Comparison of ENCODE assay signal across 21 cellular contexts in the genomic region with DNA sequence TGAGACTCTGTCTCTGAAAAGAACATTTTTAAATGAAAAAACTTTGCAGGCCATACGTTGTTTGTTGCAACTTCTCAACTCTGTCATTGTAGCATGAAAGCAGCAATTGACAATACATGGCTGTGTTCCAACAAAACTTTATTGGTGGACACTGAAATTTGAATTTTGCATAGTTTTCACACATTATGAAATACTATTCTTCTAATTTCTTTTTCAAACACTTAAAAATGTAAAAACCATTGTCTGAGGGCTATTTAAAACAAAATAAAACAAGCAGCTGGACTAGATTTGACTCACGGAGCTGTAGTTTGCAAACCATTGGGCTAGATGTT. TPM values are rescaled to one million over a fixed set of nuclear protein-coding genes. Genes with fewer than 3 reads are reported as not detected.
DNase-seq lines count a peak whose midpoint lies in the region; ATAC-seq, FAIRE-seq and TF ChIP-seq lines count a peak whose summit lies in the region.
"Had no signal": no experiment of that assay in that cellular context is flagged by ENCODE, and none has a peak within 500 bp of the region (broad histone marks: within the 10 kb centered on the region; RNA-seq: fewer than 3 reads in every experiment).

No MANE protein-coding gene starts in this region.

- ATAC-seq in GM12878 (0 out of 3 replicates have a peak, but pooled peaks have one; percentile 5), lower lobe of right lung (no peak)
- no peak for ATAC-seq in stimulated activated memory B cell treated with anti-CD40 and anti-IgM and Interleukin-4, amounts not matched to agents 10 μg/mL and 1 μg/mL and 100 μg/mL, for 72 hours

- H3K36me3 ChIP-seq in GM12878 (ENCODE audit: control insufficient read depth in 2 of 2, insufficient read depth in 2 of 2, low read length in 1 of 2), result no peaks in the 10 kb centered on the region
- H3K36me3 ChIP-seq in kidney (ENCODE audit: control insufficient read depth in 1 of 2, insufficient read depth in 2 of 2, low read length in 2 of 2), result no peaks in the 10 kb centered on the region
- no peaks in the 10 kb centered on the region for H3K36me3 ChIP-seq in lower lobe of right lung
- H3K36me3 ChIP-seq: BE2C had no signal

- peak overlapping the region; percentile 37 for H2AFZ ChIP-seq in GM12878 (ENCODE audit: control insufficient read depth, low read depth, low read length)
- H2AFZ ChIP-seq: GM23338 had no signal

- H3K9ac ChIP-seq in GM12878 (ENCODE audit: control insufficient read depth, insufficient read depth, low read length), result no peak overlapping the region
- peak overlapping the region in 1 of 2 donors; percentile 10 for H3K9ac ChIP-seq in kidney (ENCODE audit: low read length in 2 of 2)

- peak overlapping the region; percentile 78 for H3K27ac Mint-ChIP-seq in stimulated activated memory B cell treated with anti-CD40 and anti-IgM and Interleukin-4, amounts not matched to agents 10 μg/mL and 1 μg/mL and 100 μg/mL, for 72 hours
- H3K27ac Mint-ChIP-seq in chondrocyte (ENCODE audit: unreplicated experiment), result no peak overlapping the region
- H3K27ac Mint-ChIP-seq: CD4-positive, alpha-beta T cell; GM23338; HFFc6; IgD-negative memory B cell had no signal

- H3K79me2 ChIP-seq in GM12878 (ENCODE audit: control insufficient read depth, insufficient read depth, low read length), result no peaks in the 10 kb centered on the region

- POLR2A ChIA-PET in GM12878 (lab: Charles Lee), result interaction anchor here (0.8 to 3.0 kb wide), 16 partner anchors 8 to 84 kb away, joined by 3 to 26 read pairs (median 4); partner anchors contain the start of genes FAM162A and MIX23

- H3K4me3 ChIP-seq in GM12878 (no peak overlapping the region), kidney (ENCODE audit: low read length in 2 of 2) (peak overlapping the region in 1 of 2 donors; percentile 33), lower lobe of right lung (no peak overlapping the region)
- H3K4me3 ChIP-seq: GM23338 had no signal

- CTCF ChIA-PET in GM12878 (lab: Yijun Ruan, JAX), result interaction anchor here (0.8 to 7.4 kb wide), 51 partner anchors 9 to 765 kb away, joined by 3 to 192 read pairs (median 5); partner anchors contain the start of genes CSTA, FAM162A, MIX23 and POLQ

- H3K9me3 Mint-ChIP-seq in stimulated activated memory B cell treated with anti-CD40 and anti-IgM and Interleukin-4, amounts not matched to agents 10 μg/mL and 1 μg/mL and 100 μg/mL, for 72 hours, result no peaks in the 10 kb centered on the region
- H3K9me3 Mint-ChIP-seq in chondrocyte (ENCODE audit: low read depth), result no peaks in the 10 kb centered on the region
- H3K9me3 Mint-ChIP-seq: CD4-positive, alpha-beta T cell; GM23338; HFFc6; IgD-negative memory B cell had no signal

- FAIRE-seq in GM12878 (lab: Jason Lieb, UNC) (no peak), kidney (lab: Jason Lieb, UNC) (no peak)
- FAIRE-seq: A204.1, H54, HTR-8/SVneo had no signal

- H4K20me1 ChIP-seq in GM12878 (ENCODE audit: control insufficient read depth, insufficient read depth), result no peaks in the 10 kb centered on the region

- peaks cover 23% of the 10 kb centered on the region for H3K4me1 Mint-ChIP-seq in stimulated activated memory B cell treated with anti-CD40 and anti-IgM and Interleukin-4, amounts not matched to agents 10 μg/mL and 1 μg/mL and 100 μg/mL, for 72 hours
- no peaks in the 10 kb centered on the region for H3K4me1 Mint-ChIP-seq in chondrocyte (ENCODE audit: low read depth)
- H3K4me1 Mint-ChIP-seq: GM23338 had no signal

- H3K4me2 ChIP-seq in GM12878 (ENCODE audit: control insufficient read depth, insufficient read depth), result no peak overlapping the region
- H3K4me2 ChIP-seq: GM23338 had no signal

- H3K9me3 ChIP-seq in GM12878 (replicated peaks; ENCODE audit: control insufficient read depth, insufficient read depth, low read length) (no peaks in the 10 kb centered on the region), kidney (ENCODE audit: control insufficient read depth in 1 of 2, low read length in 2 of 2) (no peaks in the 10 kb centered on the region), lower lobe of right lung (no peaks in the 10 kb centered on the region)
- H3K9me3 ChIP-seq: BE2C had no signal

- no peak for TF ChIP-seq POLR2A in GM12878 (IDR thresholded peaks at IDR 0.05; ENCODE audit: low read depth, low read length)

- RAD21 ChIA-PET in GM12878 (lab: Charles Lee; ENCODE audit: unreplicated experiment), result interaction anchor here (0.7 to 5.4 kb wide), 43 partner anchors 8 to 761 kb away, joined by 3 to 114 read pairs (median 5); partner anchors contain the start of genes CSTA, FAM162A, MIX23 and POLQ

- no peak for TF ChIP-seq EP300 in GM12878 (IDR thresholded peaks at IDR 0.05; ENCODE audit: borderline replicate concordance in 1 of 2, control insufficient read depth in 1 of 2, low read depth in 2 of 2, low read length in 2 of 2)

- H3K4me3 Mint-ChIP-seq in stimulated activated memory B cell treated with anti-CD40 and anti-IgM and Interleukin-4, amounts not matched to agents 10 μg/mL and 1 μg/mL and 100 μg/mL, for 72 hours, result no peak overlapping the region
- H3K4me3 Mint-ChIP-seq in chondrocyte (ENCODE audit: unreplicated experiment), result no peak overlapping the region
- H3K4me3 Mint-ChIP-seq: CD4-positive, alpha-beta T cell; GM23338; HFFc6; IgD-negative memory B cell had no signal

- WGBS in GM12878 (ENCODE audit: insufficient coverage, insufficient replicate concordance, low lambda C conversion rate, missing lambda C conversion rate), result 47% methylated on average over 2 of the region's 2 CpGs

- H3K27ac ChIP-seq in C4-2B (no peak overlapping the region), GM12878 (ENCODE audit: control insufficient read depth, insufficient read depth) (no peak overlapping the region), kidney (ENCODE audit: low read depth in 2 of 2, low read length in 2 of 2) (peak overlapping the region; percentile 40 to 74), lower lobe of right lung (no peak overlapping the region)

- TF ChIP-seq CTCF in C4-2B (conservative IDR thresholded peaks at IDR 0.05) (0 out of 2 replicates have a peak, but pooled peaks have one; percentile 4), GM12878 (IDR thresholded peaks at IDR 0.05 in 2 of 3, conservative IDR thresholded peaks at IDR 0.05 in 1 of 3; ENCODE audit: control insufficient read depth in 2 of 3, extremely low read depth in 1 of 3, insufficient read depth in 1 of 3, low read depth in 3 of 3, low read length in 3 of 3) (no peak), kidney (IDR thresholded peaks at IDR 0.05; ENCODE audit: borderline replicate concordance, extremely low read depth, insufficient read depth) (no peak), chondrocyte (IDR thresholded peaks at IDR 0.05) (no peak), lower lobe of right lung (IDR thresholded peaks at IDR 0.05) (no peak)

- DNase-seq in GM12878 (ENCODE audit: low read depth, low spot score) (no peak), kidney (no peak), NCI-H510A (lab: John Stamatoyannopoulos, UW) (no peak), chondrocyte (ENCODE audit: low spot score) (no peak), COLO668 (lab: John Stamatoyannopoulos, UW; ENCODE audit: unreplicated experiment) (no peak), lower lobe of right lung (no peak)
- DNase-seq: C1 segment of cervical spinal cord; CD4-positive, alpha-beta T cell; DMS79; GDM1; HCEC 1CT; HFFc6 had no signal

- no peaks in the 10 kb centered on the region for H3K36me3 Mint-ChIP-seq in stimulated activated memory B cell treated with anti-CD40 and anti-IgM and Interleukin-4, amounts not matched to agents 10 μg/mL and 1 μg/mL and 100 μg/mL, for 72 hours
- no peaks in the 10 kb centered on the region for H3K36me3 Mint-ChIP-seq in chondrocyte (ENCODE audit: low read depth)

- BruUV-seq in GM12878 (replicated peaks; lab: Mats Ljungman, UMichigan), result no TSS peak

- no peaks in the 10 kb centered on the region for H3K27me3 ChIP-seq in GM12878 (replicated peaks in 1 of 2; ENCODE audit: control insufficient read depth in 2 of 2, insufficient read depth in 2 of 2, low read length in 1 of 2)
- H3K27me3 ChIP-seq in lower lobe of right lung (ENCODE audit: low read depth), result no peaks in the 10 kb centered on the region

- H3K4me1 ChIP-seq in GM12878 (ENCODE audit: control insufficient read depth, insufficient read depth, low read length) (peaks cover 25% of the 10 kb centered on the region), kidney (ENCODE audit: control insufficient read depth in 1 of 2, insufficient read depth in 1 of 2, low read depth in 1 of 2, low read length in 2 of 2) (peaks cover 0 to 25% of the 10 kb centered on the region in 2 donors), lower lobe of right lung (no peaks in the 10 kb centered on the region)
- H3K4me1 ChIP-seq: BE2C had no signal

- H3K27me3 Mint-ChIP-seq in stimulated activated memory B cell treated with anti-CD40 and anti-IgM and Interleukin-4, amounts not matched to agents 10 μg/mL and 1 μg/mL and 100 μg/mL, for 72 hours, result no peaks in the 10 kb centered on the region
- peaks cover 22% of the 10 kb centered on the region for H3K27me3 Mint-ChIP-seq in chondrocyte (ENCODE audit: low read depth)
- H3K27me3 Mint-ChIP-seq: CD4-positive, alpha-beta T cell had no signal

- TF ChIP-seq RAD21 in GM12878 (IDR thresholded peaks at IDR 0.05; ENCODE audit: insufficient read depth, low read depth, low read length), result no peak

- in situ Hi-C loops in GM12878 (cut with MboI), result no loop called here

- SMC1A ChIA-PET in GM12878 (lab: Charles Lee; ENCODE audit: uncharacterized antibody, unreplicated experiment), result interaction anchor here (0.6 to 10.0 kb wide), 44 partner anchors 8 to 762 kb away, joined by 3 to 204 read pairs (median 8); partner anchors contain the start of genes CSTA, FAM162A, MIX23 and WDR5B

- intact Hi-C loops in GM12878 (cut with micrococcal nuclease; ENCODE audit: unreplicated experiment), result loop anchor here (1.0 to 5.0 kb wide), 3 partner anchors 16 to 76 kb away; partner anchors contain the start of genes FAM162A and MIX23
- intact Hi-C loops in kidney (cut with DNase I), result no loop called here
- intact Hi-C loops in lower lobe of right lung (cut with DNase I), result no loop called here

RNA-seq across cellular contexts. Expression of gene CSTA, which starts 18.5 kb away (rescaled TPM):
- not detected in 2 replicates for total RNA-seq in GM12878 (2013; cell fraction: nucleolus; rRNA removed)
- total RNA-seq in GM12878 (2014; rRNA removed) (1.8 and 1.9 TPM in 2 replicates), GM12878 (2014; rRNA removed; fragmentation: Illumina TruSeq; extraction: Trizol) (4.2 and 4.6 TPM in 2 replicates), GM12878 (2021) (1.8 and 2.1 TPM in 2 replicates), kidney (4.6 TPM), chondrocyte (not detected in 3 replicates), lower lobe of right lung (39.5 TPM)
- 0.55 TPM for polyA plus RNA-seq in GM12878 (2011; ENCODE audit: low read depth)
- polyA plus RNA-seq in GM12878 (2011; rRNA removed) (1.9 and 3.5 TPM in 2 replicates), GM12878 (2014; fragmentation: Illumina TruSeq; extraction: Trizol) (6.7 and 15.4 TPM in 2 replicates), GM12878 (2014; fragmentation: Nextera tagmentation; extraction: Ambion mirVana) (1 to 10 TPM; 2.7 to 3.9 TPM), GM12878 (2014; rRNA removed) (2.2 and 5.6 TPM in 2 replicates), GM12878 (2016; fragmentation: Nextera tagmentation; extraction: Ambion mirVana) (1 to 10 TPM; 3.1 to 3.7 TPM), kidney (ENCODE audit: insufficient read depth, low read depth, low replicate concordance) (0.80 TPM)
- 0.39 and 0.64 TPM in 2 replicates for polyA plus RNA-seq in GM12878 (2011; cell fraction: cytosol; rRNA removed)
- polyA plus RNA-seq in GM12878 (2011; cell fraction: nucleus; rRNA removed), result 0.57 and 0.76 TPM in 2 replicates
- 1.1 and 2.1 TPM in 2 replicates for polyA plus RNA-seq in GM12878 (2012)
- polyA minus RNA-seq in GM12878 (2011; rRNA and poly(A)+ RNA removed), result not detected in 2 replicates
- polyA minus RNA-seq in GM12878 (2011; cell fraction: cytosol; rRNA and poly(A)+ RNA removed), result not detected in 2 replicates
- polyA minus RNA-seq in GM12878 (2011; cell fraction: nucleus; rRNA and poly(A)+ RNA removed), result not detected in 2 replicates
- total RNA-seq: Daoy, GM23338 had no signal
- polyA plus RNA-seq: IgD-negative memory B cell had no signal

Comparison
In these comparisons a context has a peak if more than half of its experiments do, and no peak if none do; other contexts are left out.
1. H3K27ac ChIP-seq: peak in kidney (2 of 2); none in C4-2B (single experiment), GM12878 (single experiment) and lower lobe of right lung (single experiment).